In genomic region chr5:173630724-173631365, GRCh38 we compare ENCODE assay signal across 1 cellular context.
TF ChIP-seq lines count a peak whose summit lies in the region.

No MANE protein-coding gene starts in this region.

TF ChIP-seq in HepG2, 621 proteins besides CTCF, POLR2A, EP300 and RAD21:
- no peak for TF ChIP-seq ZNF44 (CRISPR knock-in tag; IDR thresholded peaks at IDR 0.05)
- no peak for TF ChIP-seq GLI4 (CRISPR knock-in tag; IDR thresholded peaks at IDR 0.05; ENCODE audit: borderline replicate concordance)
- TF ChIP-seq, protein P1, sequence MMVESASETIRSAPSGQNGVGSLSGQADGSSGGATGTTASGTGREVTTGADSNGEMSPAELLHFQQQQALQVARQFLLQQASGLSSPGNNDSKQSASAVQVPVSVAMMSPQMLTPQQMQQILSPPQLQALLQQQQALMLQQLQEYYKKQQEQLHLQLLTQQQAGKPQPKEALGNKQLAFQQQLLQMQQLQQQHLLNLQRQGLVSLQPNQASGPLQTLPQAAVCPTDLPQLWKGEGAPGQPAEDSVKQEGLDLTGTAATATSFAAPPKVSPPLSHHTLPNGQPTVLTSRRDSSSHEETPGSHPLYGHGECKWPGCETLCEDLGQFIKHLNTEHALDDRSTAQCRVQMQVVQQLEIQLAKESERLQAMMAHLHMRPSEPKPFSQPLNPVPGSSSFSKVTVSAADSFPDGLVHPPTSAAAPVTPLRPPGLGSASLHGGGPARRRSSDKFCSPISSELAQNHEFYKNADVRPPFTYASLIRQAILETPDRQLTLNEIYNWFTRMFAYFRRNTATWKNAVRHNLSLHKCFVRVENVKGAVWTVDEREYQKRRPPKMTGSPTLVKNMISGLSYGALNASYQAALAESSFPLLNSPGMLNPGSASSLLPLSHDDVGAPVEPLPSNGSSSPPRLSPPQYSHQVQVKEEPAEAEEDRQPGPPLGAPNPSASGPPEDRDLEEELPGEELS (CRISPR knock-in tag; IDR thresholded peaks at IDR 0.05) = 0 out of 2 replicates have a peak, but pooled peaks have one; percentile 29
- peak; percentile 32; the same call in 1 of the 2 replicates for TF ChIP-seq SAP130 (CRISPR knock-in tag; IDR thresholded peaks at IDR 0.05; ENCODE audit: low read depth)
- TF ChIP-seq ZMYM2 (CRISPR knock-in tag; IDR thresholded peaks at IDR 0.05) = no peak
- TF ChIP-seq ZNF138 (CRISPR knock-in tag; IDR thresholded peaks at IDR 0.05; ENCODE audit: low read depth) = no peak
- TF ChIP-seq FOXA3 (CRISPR knock-in tag; IDR thresholded peaks at IDR 0.05) = peak; percentile 26; the same call in 1 of the 2 replicates
- peak; percentile 88 for TF ChIP-seq TEAD3 (CRISPR knock-in tag; optimal IDR thresholded peaks at IDR 0.05; ENCODE audit: borderline replicate concordance)
- TF ChIP-seq HNRNPK (IDR thresholded peaks at IDR 0.05; ENCODE audit: low read depth, low read length, poor library complexity, severe bottlenecking) = peak; percentile 55
- TF ChIP-seq MED1 (CRISPR knock-in tag; IDR thresholded peaks at IDR 0.05) = peak; percentile 39; the same call in 1 of the 2 replicates
- TF ChIP-seq RXRB (CRISPR knock-in tag; IDR thresholded peaks at IDR 0.05; ENCODE audit: borderline replicate concordance) = 0 out of 2 replicates have a peak, but pooled peaks have one; percentile 20
- TF ChIP-seq ASH2L (IDR thresholded peaks at IDR 0.05; ENCODE audit: insufficient read length, low read depth, low read length) = no peak
- TF ChIP-seq HDAC2 (CRISPR knock-in tag; IDR thresholded peaks at IDR 0.05) = peak; percentile 23; the same call in 1 of the 2 replicates
- peak; percentile 57 for TF ChIP-seq PCBP2 (optimal IDR thresholded peaks at IDR 0.05; ENCODE audit: low read depth, low read length, poor library complexity, severe bottlenecking)
- TF ChIP-seq ZBTB7B (CRISPR knock-in tag; IDR thresholded peaks at IDR 0.05) = 0 out of 2 replicates have a peak, but pooled peaks have one; percentile 49
- TF ChIP-seq GATAD2A (CRISPR knock-in tag; IDR thresholded peaks at IDR 0.05) = peak; percentile 36; the same call in 1 of the 2 replicates
- no peak for TF ChIP-seq ZSCAN31 (CRISPR knock-in tag; IDR thresholded peaks at IDR 0.05; ENCODE audit: low read depth)
- TF ChIP-seq, protein P2, sequence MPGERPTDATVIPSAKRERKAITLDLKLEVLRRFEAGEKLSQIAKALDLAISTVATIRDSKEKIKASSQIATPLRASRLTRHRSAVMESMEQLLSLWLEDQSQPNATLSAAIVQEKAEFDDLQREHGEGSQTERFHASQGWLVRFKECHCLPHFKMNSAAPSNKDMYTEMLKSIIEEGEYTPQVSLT (CRISPR knock-in tag; IDR thresholded peaks at IDR 0.05; ENCODE audit: borderline replicate concordance, low read depth) = no peak
- TF ChIP-seq, protein P3, sequence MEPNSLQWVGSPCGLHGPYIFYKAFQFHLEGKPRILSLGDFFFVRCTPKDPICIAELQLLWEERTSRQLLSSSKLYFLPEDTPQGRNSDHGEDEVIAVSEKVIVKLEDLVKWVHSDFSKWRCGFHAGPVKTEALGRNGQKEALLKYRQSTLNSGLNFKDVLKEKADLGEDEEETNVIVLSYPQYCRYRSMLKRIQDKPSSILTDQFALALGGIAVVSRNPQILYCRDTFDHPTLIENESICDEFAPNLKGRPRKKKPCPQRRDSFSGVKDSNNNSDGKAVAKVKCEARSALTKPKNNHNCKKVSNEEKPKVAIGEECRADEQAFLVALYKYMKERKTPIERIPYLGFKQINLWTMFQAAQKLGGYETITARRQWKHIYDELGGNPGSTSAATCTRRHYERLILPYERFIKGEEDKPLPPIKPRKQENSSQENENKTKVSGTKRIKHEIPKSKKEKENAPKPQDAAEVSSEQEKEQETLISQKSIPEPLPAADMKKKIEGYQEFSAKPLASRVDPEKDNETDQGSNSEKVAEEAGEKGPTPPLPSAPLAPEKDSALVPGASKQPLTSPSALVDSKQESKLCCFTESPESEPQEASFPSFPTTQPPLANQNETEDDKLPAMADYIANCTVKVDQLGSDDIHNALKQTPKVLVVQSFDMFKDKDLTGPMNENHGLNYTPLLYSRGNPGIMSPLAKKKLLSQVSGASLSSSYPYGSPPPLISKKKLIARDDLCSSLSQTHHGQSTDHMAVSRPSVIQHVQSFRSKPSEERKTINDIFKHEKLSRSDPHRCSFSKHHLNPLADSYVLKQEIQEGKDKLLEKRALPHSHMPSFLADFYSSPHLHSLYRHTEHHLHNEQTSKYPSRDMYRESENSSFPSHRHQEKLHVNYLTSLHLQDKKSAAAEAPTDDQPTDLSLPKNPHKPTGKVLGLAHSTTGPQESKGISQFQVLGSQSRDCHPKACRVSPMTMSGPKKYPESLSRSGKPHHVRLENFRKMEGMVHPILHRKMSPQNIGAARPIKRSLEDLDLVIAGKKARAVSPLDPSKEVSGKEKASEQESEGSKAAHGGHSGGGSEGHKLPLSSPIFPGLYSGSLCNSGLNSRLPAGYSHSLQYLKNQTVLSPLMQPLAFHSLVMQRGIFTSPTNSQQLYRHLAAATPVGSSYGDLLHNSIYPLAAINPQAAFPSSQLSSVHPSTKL (CRISPR knock-in tag; IDR thresholded peaks at IDR 0.05) = peak; percentile 37; the same call in 1 of the 2 replicates
- peak; percentile 26; the same call in 1 of the 2 replicates for TF ChIP-seq SALL1 (CRISPR knock-in tag; IDR thresholded peaks at IDR 0.05)
- no peak for TF ChIP-seq SMARCC2 (IDR thresholded peaks at IDR 0.05)
- TF ChIP-seq, protein P4, sequence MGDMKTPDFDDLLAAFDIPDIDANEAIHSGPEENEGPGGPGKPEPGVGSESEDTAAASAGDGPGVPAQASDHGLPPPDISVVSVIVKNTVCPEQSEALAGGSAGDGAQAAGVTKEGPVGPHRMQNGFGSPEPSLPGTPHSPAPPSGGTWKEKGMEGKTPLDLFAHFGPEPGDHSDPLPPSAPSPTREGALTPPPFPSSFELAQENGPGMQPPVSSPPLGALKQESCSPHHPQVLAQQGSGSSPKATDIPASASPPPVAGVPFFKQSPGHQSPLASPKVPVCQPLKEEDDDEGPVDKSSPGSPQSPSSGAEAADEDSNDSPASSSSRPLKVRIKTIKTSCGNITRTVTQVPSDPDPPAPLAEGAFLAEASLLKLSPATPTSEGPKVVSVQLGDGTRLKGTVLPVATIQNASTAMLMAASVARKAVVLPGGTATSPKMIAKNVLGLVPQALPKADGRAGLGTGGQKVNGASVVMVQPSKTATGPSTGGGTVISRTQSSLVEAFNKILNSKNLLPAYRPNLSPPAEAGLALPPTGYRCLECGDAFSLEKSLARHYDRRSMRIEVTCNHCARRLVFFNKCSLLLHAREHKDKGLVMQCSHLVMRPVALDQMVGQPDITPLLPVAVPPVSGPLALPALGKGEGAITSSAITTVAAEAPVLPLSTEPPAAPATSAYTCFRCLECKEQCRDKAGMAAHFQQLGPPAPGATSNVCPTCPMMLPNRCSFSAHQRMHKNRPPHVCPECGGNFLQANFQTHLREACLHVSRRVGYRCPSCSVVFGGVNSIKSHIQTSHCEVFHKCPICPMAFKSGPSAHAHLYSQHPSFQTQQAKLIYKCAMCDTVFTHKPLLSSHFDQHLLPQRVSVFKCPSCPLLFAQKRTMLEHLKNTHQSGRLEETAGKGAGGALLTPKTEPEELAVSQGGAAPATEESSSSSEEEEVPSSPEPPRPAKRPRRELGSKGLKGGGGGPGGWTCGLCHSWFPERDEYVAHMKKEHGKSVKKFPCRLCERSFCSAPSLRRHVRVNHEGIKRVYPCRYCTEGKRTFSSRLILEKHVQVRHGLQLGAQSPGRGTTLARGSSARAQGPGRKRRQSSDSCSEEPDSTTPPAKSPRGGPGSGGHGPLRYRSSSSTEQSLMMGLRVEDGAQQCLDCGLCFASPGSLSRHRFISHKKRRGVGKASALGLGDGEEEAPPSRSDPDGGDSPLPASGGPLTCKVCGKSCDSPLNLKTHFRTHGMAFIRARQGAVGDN (CRISPR knock-in tag; IDR thresholded peaks at IDR 0.05) = peak; percentile 19; the same call in 1 of the 2 replicates
